ENCODE assay signal across 14 cellular contexts in genomic region chr6:134421496-134421895, GRCh38.
DNase-seq lines count a peak whose midpoint lies in the region; ATAC-seq and TF ChIP-seq lines count a peak whose summit lies in the region.
"Had no signal": no experiment of that assay in that cellular context is flagged by ENCODE, and none has a peak within 500 bp of the region (broad histone marks: within the 10 kb centered on the region; RNA-seq: fewer than 3 reads in every experiment).

No MANE protein-coding gene starts in this region.

- H3K79me2 ChIP-seq in GM23248 (ENCODE audit: insufficient read depth) (no peaks in the 10 kb centered on the region), smooth muscle cell (ENCODE audit: low read depth) (no peaks in the 10 kb centered on the region)

- H3K36me3 ChIP-seq in GM23248 (ENCODE audit: low read depth) = no peaks in the 10 kb centered on the region
- no peaks in the 10 kb centered on the region for H3K36me3 ChIP-seq in smooth muscle cell (ENCODE audit: low read depth)
- H3K36me3 ChIP-seq: ovary, thyroid gland had no signal

- H3K27ac ChIP-seq in GM23248 = peak overlapping the region; percentile 90
- H3K27ac ChIP-seq in smooth muscle cell (ENCODE audit: low read depth) = peak overlapping the region; percentile 98
- H3K27ac ChIP-seq: ovary, thyroid gland had no signal

- ATAC-seq in stimulated activated effector memory CD8-positive, alpha-beta T cell treated with anti-CD3 and anti-CD28 coated beads, Interleukin-12 subunit alpha, Interleukin-12 subunit beta, amount 100 ng/mL, for 72 hours = no peak
- ATAC-seq: WTC11 had no signal

- peaks cover 21% of the 10 kb centered on the region for H3K4me1 Mint-ChIP-seq in stimulated activated effector memory CD8-positive, alpha-beta T cell treated with anti-CD3 and anti-CD28 coated beads, Interleukin-12 subunit alpha, Interleukin-12 subunit beta, amount 100 ng/mL, for 72 hours
- H3K4me1 Mint-ChIP-seq: WTC11 had no signal

- no peak overlapping the region for H2AFZ ChIP-seq in GM23248
- no peak overlapping the region for H2AFZ ChIP-seq in smooth muscle cell (ENCODE audit: low read depth)

- 0 out of 2 replicates have a peak overlapping the region, but pooled peaks have one; percentile 18 for H3K4me3 ChIP-seq in GM23248
- H3K4me3 ChIP-seq in smooth muscle cell = no peak overlapping the region
- H3K4me3 ChIP-seq: ovary, thyroid gland had no signal

- H4K20me1 ChIP-seq in GM23248 (ENCODE audit: insufficient read depth) (no peaks in the 10 kb centered on the region), smooth muscle cell (ENCODE audit: low read depth) (no peaks in the 10 kb centered on the region)

- in situ Hi-C loops in GM23248 (cut with MboI) = no loop called here

- H3K9me3 Mint-ChIP-seq in stimulated activated effector memory CD8-positive, alpha-beta T cell treated with anti-CD3 and anti-CD28 coated beads, Interleukin-12 subunit alpha, Interleukin-12 subunit beta, amount 100 ng/mL, for 72 hours = no peaks in the 10 kb centered on the region

- no peak overlapping the region for H3K4me3 Mint-ChIP-seq in stimulated activated effector memory CD8-positive, alpha-beta T cell treated with anti-CD3 and anti-CD28 coated beads, Interleukin-12 subunit alpha, Interleukin-12 subunit beta, amount 100 ng/mL, for 72 hours
- H3K4me3 Mint-ChIP-seq: CD4-positive, CD25-positive, alpha-beta regulatory T cell; T-helper 1 cell treated with Interleukin-12 subunit alpha and Interleukin-12 subunit beta and Interleukin-4 antibody, amounts not matched to agents 30 μg/mL and 1 μg/mL, for 36 hours; WTC11 had no signal

- peaks cover 53% of the 10 kb centered on the region for H3F3A ChIP-seq in GM23248 (ENCODE audit: insufficient read depth)
- peaks cover 19% of the 10 kb centered on the region for H3F3A ChIP-seq in smooth muscle cell (ENCODE audit: low read depth)

- peaks cover 60% of the 10 kb centered on the region for H3K4me1 ChIP-seq in GM23248 (ENCODE audit: insufficient read depth)
- no peaks in the 10 kb centered on the region for H3K4me1 ChIP-seq in smooth muscle cell (ENCODE audit: low read depth)
- H3K4me1 ChIP-seq: thyroid gland had no signal

- no peaks in the 10 kb centered on the region for H3K36me3 Mint-ChIP-seq in stimulated activated effector memory CD8-positive, alpha-beta T cell treated with anti-CD3 and anti-CD28 coated beads, Interleukin-12 subunit alpha, Interleukin-12 subunit beta, amount 100 ng/mL, for 72 hours
- H3K36me3 Mint-ChIP-seq: CD4-positive, CD25-positive, alpha-beta regulatory T cell had no signal

- WGBS in GM23248 (ENCODE audit: low coverage in 1 of 2, low lambda C conversion rate in 2 of 2, missing lambda C conversion rate in 2 of 2), 2 experiments = 0 to 2% methylated on average over 1 of the region's 1 CpG
- 28% methylated on average over 1 of the region's 1 CpG for WGBS in smooth muscle cell (ENCODE audit: low lambda C conversion rate)

- peak overlapping the region; percentile 43 for H3K4me2 ChIP-seq in GM23248 (ENCODE audit: unreplicated experiment)
- H3K4me2 ChIP-seq in smooth muscle cell = peak overlapping the region; percentile 20

- no peaks in the 10 kb centered on the region for H3K9me3 ChIP-seq in GM23248 (ENCODE audit: low read depth)
- no peaks in the 10 kb centered on the region for H3K9me3 ChIP-seq in smooth muscle cell (replicated peaks; ENCODE audit: low read depth)
- H3K9me3 ChIP-seq: ovary, thyroid gland had no signal

- H3K27ac Mint-ChIP-seq in stimulated activated effector memory CD8-positive, alpha-beta T cell treated with anti-CD3 and anti-CD28 coated beads, Interleukin-12 subunit alpha, Interleukin-12 subunit beta, amount 100 ng/mL, for 72 hours = no peak overlapping the region
- H3K27ac Mint-ChIP-seq: T-helper 1 cell treated with Interleukin-12 subunit alpha and Interleukin-12 subunit beta and Interleukin-4 antibody, amounts not matched to agents 30 μg/mL and 1 μg/mL, for 36 hours; WTC11 had no signal

- H3K9me2 ChIP-seq in GM23248 (ENCODE audit: insufficient read depth) = no peaks in the 10 kb centered on the region

- H3K9ac ChIP-seq in GM23248 = peak overlapping the region; percentile 54
- H3K9ac ChIP-seq in smooth muscle cell (ENCODE audit: low read depth) = peak overlapping the region; percentile 60

- H3K27me3 ChIP-seq in GM23248 (replicated peaks; ENCODE audit: insufficient read depth) (no peaks in the 10 kb centered on the region), smooth muscle cell (ENCODE audit: low read depth) (no peaks in the 10 kb centered on the region)
- H3K27me3 ChIP-seq: ovary, thyroid gland had no signal

- peak; percentile 63 for DNase-seq in GM23248
- peak; percentile 88 for DNase-seq in amniotic epithelial cell (ENCODE audit: low read depth)
- DNase-seq in fibroblast of peridontal ligament (ENCODE audit: extremely low read depth) = peak; percentile 84
- no peak for DNase-seq in smooth muscle cell (lab: John Stamatoyannopoulos, UW; ENCODE audit: unreplicated experiment)
- DNase-seq in stimulated activated effector memory CD8-positive, alpha-beta T cell treated with anti-CD3 and anti-CD28 coated beads, Interleukin-12 subunit alpha, Interleukin-12 subunit beta, amount 100 ng/mL, for 72 hours (ENCODE audit: low spot score in 2 of 2) = no peak
- no peak for DNase-seq in activated CD8-positive, alpha-beta memory T cell treated with anti-CD3 and anti-CD28 coated beads for 24 hours
- no peak for DNase-seq in hypothalamus (lab: John Stamatoyannopoulos, UW)
- DNase-seq: amygdala; CD4-positive, CD25-positive, alpha-beta regulatory T cell; erythroblast; ovary; thyroid gland had no signal

- TF ChIP-seq CTCF in smooth muscle cell (IDR thresholded peaks at IDR 0.05; ENCODE audit: borderline replicate concordance, insufficient read depth, poor library complexity, severe bottlenecking) = no peak

Comparison
In these comparisons a context has a peak if more than half of its experiments do, and no peak if none do; other contexts are left out.
1. DNase-seq: peak in GM23248 (single experiment), amniotic epithelial cell (single experiment) and fibroblast of peridontal ligament (single experiment); none in smooth muscle cell (single experiment), stimulated activated effector memory CD8-positive, alpha-beta T cell treated with anti-CD3 and anti-CD28 coated beads, Interleukin-12 subunit alpha, Interleukin-12 subunit beta, amount 100 ng/mL, for 72 hours (0 of 2), activated CD8-positive, alpha-beta memory T cell treated with anti-CD3 and anti-CD28 coated beads for 24 hours (single experiment) and hypothalamus (0 of 51).